Comparison of ENCODE assay signal across 9 cellular contexts in the genomic region with DNA sequence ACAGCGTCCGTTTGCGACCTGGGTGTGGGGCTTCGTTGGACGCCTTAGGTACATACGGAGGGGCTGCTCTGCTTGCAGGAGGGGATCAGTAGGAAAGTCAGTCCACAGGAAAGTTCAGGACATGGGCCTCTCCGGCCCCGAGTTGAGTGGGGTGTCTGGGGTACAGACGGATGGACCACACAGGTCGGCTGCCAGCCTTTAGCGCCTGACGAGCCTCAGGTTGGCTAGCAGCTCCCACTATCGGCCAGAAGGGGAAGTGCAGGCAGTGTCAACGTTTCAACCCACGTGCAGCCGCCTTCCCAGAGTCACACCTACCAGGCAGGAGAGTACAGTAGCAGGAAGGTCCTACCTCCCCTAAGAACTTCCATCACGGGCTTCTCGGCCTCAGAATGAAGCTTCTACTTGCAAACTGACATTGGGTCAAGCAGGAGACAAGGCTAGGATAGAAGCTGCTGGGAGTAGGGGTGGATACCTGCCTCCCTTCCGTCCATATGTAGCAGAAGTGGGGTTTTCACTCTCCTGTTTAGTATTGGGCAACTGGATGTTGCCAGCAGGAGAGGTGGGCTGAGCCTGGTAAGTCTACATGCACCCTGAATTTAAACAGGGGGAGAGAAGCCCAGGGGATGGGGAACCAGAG. TPM values are rescaled to one million over a fixed set of nuclear protein-coding genes. Genes with fewer than 3 reads are reported as not detected.
DNase-seq lines count a peak whose midpoint lies in the region; ATAC-seq and TF ChIP-seq lines count a peak whose summit lies in the region.
"Had no signal": no experiment of that assay in that cellular context is flagged by ENCODE, and none has a peak within 500 bp of the region (broad histone marks: within the 10 kb centered on the region; RNA-seq: fewer than 3 reads in every experiment).

No MANE protein-coding gene starts in this region.

- no peaks in the 10 kb centered on the region for H3K36me3 Mint-ChIP-seq in activated B cell treated with CpG ODN at 0.5 μM for 24 hours (ENCODE audit: low read depth)

- ATAC-seq in HCT116 (peak; percentile 62), activated B cell treated with CpG ODN at 0.5 μM for 24 hours (ENCODE audit: low read depth) (peak; percentile 66), GM21737 (IDR thresholded peaks at IDR 0.05; ENCODE audit: unreplicated experiment) (no peak)

- H3K4me1 ChIP-seq in HCT116 (ENCODE audit: control insufficient read depth in 1 of 2, insufficient read depth in 2 of 2, low read length in 2 of 2) = peaks cover 11 to 31% of the 10 kb centered on the region in 2 experiments

- POLR2A ChIA-PET in HCT116 (lab: Charles Lee) = no interaction called here
- POLR2A ChIA-PET in activated B cell treated with CpG ODN at 0.5 μM for 24 hours (lab: Charles Lee) = no interaction called here

- no peaks in the 10 kb centered on the region for H4K20me1 ChIP-seq in HCT116 (ENCODE audit: insufficient read depth)

- TF ChIP-seq CTCF in GM12801 (IDR thresholded peaks at IDR 0.05; ENCODE audit: extremely low read depth, insufficient read length) (peak; percentile 77), HCT116 (IDR thresholded peaks at IDR 0.05 in 2 of 3, conservative IDR thresholded peaks at IDR 0.05 in 1 of 3; ENCODE audit: borderline replicate concordance in 1 of 3, insufficient read depth in 1 of 3, low read depth in 2 of 3, low read length in 2 of 3) (peak; percentile 80 to 98 (median 85)), activated B cell treated with CpG ODN at 0.5 μM for 24 hours (IDR thresholded peaks at IDR 0.05) (peak; percentile 50)

- intact Hi-C loops in HCT116 (cut with micrococcal nuclease) (loop anchor here (10.0 kb wide), 1 partner anchor 796 kb away; no protein-coding TSS in a partner anchor), activated B cell treated with CpG ODN at 0.5 μM for 24 hours (cut with micrococcal nuclease) (loop anchor here (1.0 kb wide), 2 partner anchors 130 to 155 kb away; a partner anchor contains a TSS)

- CTCF ChIA-PET in HCT116 (lab: Charles Lee) (interaction anchor here (1.0 to 2.2 kb wide), 4 partner anchors 11 to 155 kb away, joined by 3 to 17 read pairs (median 4); a partner anchor contains a TSS), activated B cell treated with CpG ODN at 0.5 μM for 24 hours (lab: Charles Lee) (interaction anchor here (1.2 to 1.4 kb wide), 3 partner anchors 9 to 131 kb away, joined by 4 to 5 read pairs (median 5); no protein-coding TSS in a partner anchor)

- TF ChIP-seq POLR2A in HCT116 (IDR thresholded peaks at IDR 0.05; ENCODE audit: borderline replicate concordance, extremely low read depth, insufficient read depth, insufficient read length) = no peak

- no peaks in the 10 kb centered on the region for H3K9me2 ChIP-seq in HCT116 (ENCODE audit: insufficient read depth)

- no peaks in the 10 kb centered on the region for H3K79me2 ChIP-seq in HCT116 (ENCODE audit: insufficient read depth, low read length)

- no peaks in the 10 kb centered on the region for H3K9me3 Mint-ChIP-seq in activated B cell treated with CpG ODN at 0.5 μM for 24 hours

- H3K4me3 Mint-ChIP-seq in activated B cell treated with CpG ODN at 0.5 μM for 24 hours = no peak overlapping the region

- DNase-seq in HCT116 (ENCODE audit: low read depth, low spot score) (peak; percentile 60), NCI-H1417 treated with DMSO at 0.1 percent for 48 hours (lab: John Stamatoyannopoulos, UW) (peak; percentile 12), activated B cell treated with CpG ODN at 0.5 μM for 24 hours (peak; percentile 35), caudate nucleus (lab: John Stamatoyannopoulos, UW) (peak in 31 of 61 donors; percentile 7 to 68 (median 30)), kidney tubule cell (ENCODE audit: low spot score) (peak; percentile 66)
- peak; percentile 63 to 65 for DNase-seq in stimulated activated CD4-positive, alpha-beta T cell treated with anti-CD3 and anti-CD28 coated beads, Interleukin-4, amount 100 ng/mL, for 4 hours

- no peak overlapping the region for H3K27ac Mint-ChIP-seq in activated B cell treated with CpG ODN at 0.5 μM for 24 hours

- no peaks in the 10 kb centered on the region for H3K27me3 ChIP-seq in HCT116 (ENCODE audit: insufficient read depth, low read length)

- H3K9ac ChIP-seq in HCT116 (ENCODE audit: low read length) = no peak overlapping the region

- peak overlapping the region; percentile 40 for H3K4me2 ChIP-seq in HCT116 (ENCODE audit: low read length)

- H3K9me3 ChIP-seq in HCT116 (ENCODE audit: control insufficient read depth in 1 of 2, insufficient read depth in 1 of 2, low read depth in 1 of 2, low read length in 2 of 2) = no peaks in the 10 kb centered on the region

- H2AFZ ChIP-seq in HCT116 (ENCODE audit: low read depth, low read length, poor library complexity, severe bottlenecking) = no peak overlapping the region

- peaks cover 7% of the 10 kb centered on the region for H3K4me1 Mint-ChIP-seq in activated B cell treated with CpG ODN at 0.5 μM for 24 hours

- RAD21 ChIA-PET in HCT116 (lab: Charles Lee; ENCODE audit: low non-redundant PET in 1 of 2, low total read pairs in 2 of 2, uncharacterized antibody in 2 of 2, unreplicated experiment in 2 of 2) = interaction anchor here in 1 of 2 experiments (1.0 to 1.4 kb wide), 2 partner anchors 11 to 130 kb away, joined by 4 to 5 read pairs; no protein-coding TSS in a partner anchor

- peaks cover 20% of the 10 kb centered on the region for H3K27me3 Mint-ChIP-seq in activated B cell treated with CpG ODN at 0.5 μM for 24 hours

- TF ChIP-seq RAD21 in HCT116 (IDR thresholded peaks at IDR 0.05; ENCODE audit: low read depth) = peak; percentile 80

- no TSS peak for BruUV-seq in HCT116 (replicated peaks; lab: Mats Ljungman, UMichigan)

- no peaks in the 10 kb centered on the region for H3K36me3 ChIP-seq in HCT116 (ENCODE audit: control insufficient read depth in 1 of 2, insufficient read depth in 2 of 2, low read length in 2 of 2)

- no peak overlapping the region for H3K4me3 ChIP-seq in HCT116 (replicated peaks in 1 of 2; ENCODE audit: low read depth in 1 of 2, low read length in 2 of 2)

- H3K27ac ChIP-seq in HCT116 (ENCODE audit: low read depth, low read length) (no peak overlapping the region), caudate nucleus (ENCODE audit: low read depth, low read length) (no peak overlapping the region)

TF ChIP-seq in HCT116, 20 proteins besides CTCF, POLR2A, EP300 and RAD21:
- TF ChIP-seq CBX3 (IDR thresholded peaks at IDR 0.05; ENCODE audit: low read depth) = peak; percentile 98
- peak; percentile 60 for TF ChIP-seq YY1 (IDR thresholded peaks at IDR 0.05; ENCODE audit: extremely low read depth, insufficient replicate concordance, low read depth, low read length)
- TF ChIP-seq, protein P1, sequence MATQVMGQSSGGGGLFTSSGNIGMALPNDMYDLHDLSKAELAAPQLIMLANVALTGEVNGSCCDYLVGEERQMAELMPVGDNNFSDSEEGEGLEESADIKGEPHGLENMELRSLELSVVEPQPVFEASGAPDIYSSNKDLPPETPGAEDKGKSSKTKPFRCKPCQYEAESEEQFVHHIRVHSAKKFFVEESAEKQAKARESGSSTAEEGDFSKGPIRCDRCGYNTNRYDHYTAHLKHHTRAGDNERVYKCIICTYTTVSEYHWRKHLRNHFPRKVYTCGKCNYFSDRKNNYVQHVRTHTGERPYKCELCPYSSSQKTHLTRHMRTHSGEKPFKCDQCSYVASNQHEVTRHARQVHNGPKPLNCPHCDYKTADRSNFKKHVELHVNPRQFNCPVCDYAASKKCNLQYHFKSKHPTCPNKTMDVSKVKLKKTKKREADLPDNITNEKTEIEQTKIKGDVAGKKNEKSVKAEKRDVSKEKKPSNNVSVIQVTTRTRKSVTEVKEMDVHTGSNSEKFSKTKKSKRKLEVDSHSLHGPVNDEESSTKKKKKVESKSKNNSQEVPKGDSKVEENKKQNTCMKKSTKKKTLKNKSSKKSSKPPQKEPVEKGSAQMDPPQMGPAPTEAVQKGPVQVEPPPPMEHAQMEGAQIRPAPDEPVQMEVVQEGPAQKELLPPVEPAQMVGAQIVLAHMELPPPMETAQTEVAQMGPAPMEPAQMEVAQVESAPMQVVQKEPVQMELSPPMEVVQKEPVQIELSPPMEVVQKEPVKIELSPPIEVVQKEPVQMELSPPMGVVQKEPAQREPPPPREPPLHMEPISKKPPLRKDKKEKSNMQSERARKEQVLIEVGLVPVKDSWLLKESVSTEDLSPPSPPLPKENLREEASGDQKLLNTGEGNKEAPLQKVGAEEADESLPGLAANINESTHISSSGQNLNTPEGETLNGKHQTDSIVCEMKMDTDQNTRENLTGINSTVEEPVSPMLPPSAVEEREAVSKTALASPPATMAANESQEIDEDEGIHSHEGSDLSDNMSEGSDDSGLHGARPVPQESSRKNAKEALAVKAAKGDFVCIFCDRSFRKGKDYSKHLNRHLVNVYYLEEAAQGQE (IDR thresholded peaks at IDR 0.05; ENCODE audit: low read depth) = no peak
- TF ChIP-seq, protein P2, sequence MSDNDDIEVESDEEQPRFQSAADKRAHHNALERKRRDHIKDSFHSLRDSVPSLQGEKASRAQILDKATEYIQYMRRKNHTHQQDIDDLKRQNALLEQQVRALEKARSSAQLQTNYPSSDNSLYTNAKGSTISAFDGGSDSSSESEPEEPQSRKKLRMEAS (IDR thresholded peaks at IDR 0.05) = peak; percentile 100

RNA-seq across cellular contexts. Expression of a gene that starts 1.8 kb away (rescaled TPM):
- total RNA-seq in HCT116 (2021; ENCODE audit: unreplicated experiment) = 11.5 TPM
- polyA plus RNA-seq in HCT116 (2012) = 4.4 and 4.9 TPM in 2 replicates
- total RNA-seq in activated B cell treated with CpG ODN at 0.5 μM for 24 hours = 0.02 TPM in 1 of 2 replicates, not detected in the other
- total RNA-seq: mononuclear cell had no signal

Comparison
In these comparisons a context has a peak if more than half of its experiments do, and no peak if none do; other contexts are left out.
1. DNase-seq: peak in every context shown above with its lines; median percentile 66 in kidney tubule cell; 64 in stimulated activated CD4-positive, alpha-beta T cell treated with anti-CD3 and anti-CD28 coated beads, Interleukin-4, amount 100 ng/mL, for 4 hours; 60 in HCT116; 35 in activated B cell treated with CpG ODN at 0.5 μM for 24 hours; 30 in caudate nucleus; 12 in NCI-H1417 treated with DMSO at 0.1 percent for 48 hours.
2. RNA of a gene that starts 1.8 kb away (total RNA-seq): 11.5 TPM in HCT116 (single experiment); 0.02 TPM in activated B cell treated with CpG ODN at 0.5 μM for 24 hours; every median in the first group is over 10 times any median in the second.
3. Peak in every context shown above with its lines, with median percentiles within 50 percentile points of each other: CTCF ChIP-seq.